ENCODE assay signal across 18 cellular contexts in genomic region chr4:7868430-7868775, GRCh38.
DNase-seq lines count a peak whose midpoint lies in the region; FAIRE-seq and TF ChIP-seq lines count a peak whose summit lies in the region.
"Had no signal": no experiment of that assay in that cellular context is flagged by ENCODE, and none has a peak within 500 bp of the region (broad histone marks: within the 10 kb centered on the region; RNA-seq: fewer than 3 reads in every experiment).

No MANE protein-coding gene starts in this region.

- H3K27me3 Mint-ChIP-seq in activated naive CD4-positive, alpha-beta T cell treated with anti-CD3 and anti-CD28 coated beads for 36 hours (ENCODE audit: low read depth) = no peaks in the 10 kb centered on the region
- H3K27me3 Mint-ChIP-seq in astrocyte (ENCODE audit: low read depth, unreplicated experiment) (no peaks in the 10 kb centered on the region), neural progenitor cell (ENCODE audit: insufficient read depth, low read depth) (peaks cover 6% of the 10 kb centered on the region)

- H4K20me1 ChIP-seq in astrocyte (ENCODE audit: insufficient read depth, low read length) (peaks cover 8% of the 10 kb centered on the region), neural progenitor cell (ENCODE audit: low read depth) (no peaks in the 10 kb centered on the region)

- H3K36me3 ChIP-seq in SJSA1 = peaks cover 42% of the 10 kb centered on the region
- peaks cover 49% of the 10 kb centered on the region for H3K36me3 ChIP-seq in astrocyte (ENCODE audit: insufficient read depth, low read length)
- peaks cover 0 to 31% (median 6%) of the 10 kb centered on the region in 4 donors for H3K36me3 ChIP-seq in sigmoid colon
- H3K36me3 ChIP-seq in ovary = no peaks in the 10 kb centered on the region
- H3K36me3 ChIP-seq in prostate gland = no peaks in the 10 kb centered on the region
- no peaks in the 10 kb centered on the region for H3K36me3 ChIP-seq in neural progenitor cell

- TF ChIP-seq CTCF in astrocyte (IDR thresholded peaks at IDR 0.05; ENCODE audit: insufficient read depth, low read depth, low read length) (no peak), sigmoid colon (IDR thresholded peaks at IDR 0.05) (no peak), ovary (IDR thresholded peaks at IDR 0.05) (no peak), prostate gland (IDR thresholded peaks at IDR 0.05) (no peak), neural progenitor cell (IDR thresholded peaks at IDR 0.05) (no peak)

- H3K36me3 Mint-ChIP-seq in activated naive CD4-positive, alpha-beta T cell treated with anti-CD3 and anti-CD28 coated beads for 36 hours (ENCODE audit: low read depth) = peaks cover 9% of the 10 kb centered on the region
- H3K36me3 Mint-ChIP-seq in astrocyte (ENCODE audit: low read depth, unreplicated experiment) (peaks cover 36% of the 10 kb centered on the region), neural progenitor cell (peaks cover 17% of the 10 kb centered on the region)

- CTCF ChIA-PET in activated naive CD4-positive, alpha-beta T cell treated with anti-CD3 and anti-CD28 coated beads for 36 hours (lab: Charles Lee) = interaction anchor here (0.9 to 2.4 kb wide), 3 partner anchors 8 to 66 kb away, joined by 3 to 6 read pairs (median 4); no protein-coding TSS in a partner anchor

- H3K4me2 ChIP-seq in astrocyte (ENCODE audit: low read length) (peak overlapping the region; percentile 37), neural progenitor cell (no peak overlapping the region)

- no peak for DNase-seq in activated naive CD4-positive, alpha-beta T cell treated with anti-CD3 and anti-CD28 coated beads for 36 hours
- DNase-seq in activated naive CD4-positive, alpha-beta T cell treated with Interleukin-2 at 50 U/mL for 16 hours = no peak
- DNase-seq in SJSA1 (ENCODE audit: low read depth in 1 of 2, low spot score in 2 of 2) (no peak), astrocyte (ENCODE audit: low read depth) (no peak), sigmoid colon (peak; percentile 36), ovary (no peak), prostate gland (ENCODE audit: low spot score) (no peak), neural progenitor cell (ENCODE audit: low spot score) (no peak)
- DNase-seq: activated CD4-positive, alpha-beta T cell treated with anti-CD3 and anti-CD28 coated beads, Interleukin-2, amount 50 U/mL, for 1 hour; COR-L47; DND-41; hypothalamus; kidney; MM.1S; NCI-H1694; NCI-H82 had no signal

- H3K4me3 ChIP-seq in SJSA1 = no peak overlapping the region
- H3K4me3 ChIP-seq in astrocyte (ENCODE audit: insufficient read depth, low read depth, low read length) = no peak overlapping the region
- H3K4me3 ChIP-seq in sigmoid colon = no peak overlapping the region
- H3K4me3 ChIP-seq in ovary = no peak overlapping the region
- H3K4me3 ChIP-seq in prostate gland = no peak overlapping the region
- no peak overlapping the region for H3K4me3 ChIP-seq in neural progenitor cell
- H3K4me3 ChIP-seq: tibial nerve had no signal

- H2AFZ ChIP-seq in astrocyte (ENCODE audit: low read depth, low read length) (no peak overlapping the region), neural progenitor cell (replicated peaks) (no peak overlapping the region)

- peaks cover 3% of the 10 kb centered on the region for H3K9me3 Mint-ChIP-seq in activated naive CD4-positive, alpha-beta T cell treated with anti-CD3 and anti-CD28 coated beads for 36 hours
- H3K9me3 Mint-ChIP-seq in astrocyte (ENCODE audit: unreplicated experiment) = peaks cover under 1% of the 10 kb centered on the region
- peaks cover 8% of the 10 kb centered on the region for H3K9me3 Mint-ChIP-seq in neural progenitor cell

- H3K79me2 ChIP-seq in astrocyte (ENCODE audit: insufficient read depth, low read length) (peaks cover 95% of the 10 kb centered on the region), neural progenitor cell (ENCODE audit: low read depth) (no peaks in the 10 kb centered on the region)

- H3K4me1 ChIP-seq in SJSA1 (replicated peaks) (peaks cover 36% of the 10 kb centered on the region), astrocyte (ENCODE audit: insufficient read depth, low read length) (peaks cover 38% of the 10 kb centered on the region), sigmoid colon (peaks cover 0 to 38% (median 29%) of the 10 kb centered on the region in 4 donors), ovary (ENCODE audit: insufficient read depth) (peaks cover 11% of the 10 kb centered on the region), prostate gland (replicated peaks) (no peaks in the 10 kb centered on the region), neural progenitor cell (peaks cover under 1% of the 10 kb centered on the region)

- H3K9ac ChIP-seq in astrocyte (ENCODE audit: low read length) (peak overlapping the region; percentile 67), neural progenitor cell (no peak overlapping the region)

- no peak for TF ChIP-seq POLR2A in sigmoid colon (IDR thresholded peaks at IDR 0.05)
- TF ChIP-seq POLR2A in ovary (IDR thresholded peaks at IDR 0.05) = no peak
- TF ChIP-seq POLR2A in prostate gland (IDR thresholded peaks at IDR 0.05) = no peak

- H3K4me1 Mint-ChIP-seq in activated naive CD4-positive, alpha-beta T cell treated with anti-CD3 and anti-CD28 coated beads for 36 hours (ENCODE audit: low read depth) = peaks cover 30% of the 10 kb centered on the region
- H3K4me1 Mint-ChIP-seq in astrocyte (ENCODE audit: low read depth, unreplicated experiment) (peaks cover 31% of the 10 kb centered on the region), neural progenitor cell (peaks cover 1% of the 10 kb centered on the region)

- H3K27me3 ChIP-seq in SJSA1 (replicated peaks) = no peaks in the 10 kb centered on the region
- H3K27me3 ChIP-seq in astrocyte (ENCODE audit: insufficient read depth, low read length) = no peaks in the 10 kb centered on the region
- no peaks in the 10 kb centered on the region for H3K27me3 ChIP-seq in sigmoid colon
- H3K27me3 ChIP-seq in ovary = no peaks in the 10 kb centered on the region
- H3K27me3 ChIP-seq in prostate gland (replicated peaks; ENCODE audit: insufficient read depth) = no peaks in the 10 kb centered on the region
- no peaks in the 10 kb centered on the region for H3K27me3 ChIP-seq in neural progenitor cell
- H3K27me3 ChIP-seq: tibial nerve had no signal

- H3K27ac ChIP-seq in SJSA1 (peak overlapping the region; percentile 80), astrocyte (ENCODE audit: low read depth, low read length) (peak overlapping the region; percentile 70), sigmoid colon (peak overlapping the region in 3 of 4 donors; percentile 14 to 89 (median 58)), ovary (no peak overlapping the region), prostate gland (no peak overlapping the region), neural progenitor cell (no peak overlapping the region)

- 89 to 94% methylated on average over 6 of the region's 6 CpGs for WGBS in sigmoid colon, 2 donors
- 91 to 96% (median 93%) methylated on average over 6 of the region's 6 CpGs for WGBS in ovary, 3 donors
- 91% methylated on average over 6 of the region's 6 CpGs for WGBS in prostate gland

- no peak for FAIRE-seq in astrocyte (lab: Jason Lieb, UNC)
- FAIRE-seq: colon, kidney had no signal

- intact Hi-C loops in activated naive CD4-positive, alpha-beta T cell treated with anti-CD3 and anti-CD28 coated beads for 36 hours (cut with micrococcal nuclease) = loop anchor here (2.0 kb wide), 1 partner anchor 14 kb away; no protein-coding TSS in a partner anchor
- intact Hi-C loops in sigmoid colon (cut with DNase I) = no loop called here
- intact Hi-C loops in ovary (cut with DNase I) = no loop called here
- intact Hi-C loops in prostate gland (cut with DNase I) = loop anchor here (5.0 kb wide), 1 partner anchor 119 kb away; no protein-coding TSS in a partner anchor

- H3K27ac Mint-ChIP-seq in activated naive CD4-positive, alpha-beta T cell treated with anti-CD3 and anti-CD28 coated beads for 36 hours = peak overlapping the region; percentile 79
- H3K27ac Mint-ChIP-seq in astrocyte (ENCODE audit: unreplicated experiment) (peak overlapping the region; percentile 4), neural progenitor cell (no peak overlapping the region)

- H3K4me3 Mint-ChIP-seq in activated naive CD4-positive, alpha-beta T cell treated with anti-CD3 and anti-CD28 coated beads for 36 hours = no peak overlapping the region
- H3K4me3 Mint-ChIP-seq in astrocyte (ENCODE audit: unreplicated experiment) = no peak overlapping the region
- H3K4me3 Mint-ChIP-seq in neural progenitor cell = no peak overlapping the region

- H3F3A ChIP-seq in neural progenitor cell (ENCODE audit: low read depth) = no peaks in the 10 kb centered on the region

- H3K9me3 ChIP-seq in SJSA1 (replicated peaks) (peaks cover 6% of the 10 kb centered on the region; the same call in 1 of the 2 replicates), astrocyte (ENCODE audit: insufficient read depth, low read depth, low read length) (no peaks in the 10 kb centered on the region), sigmoid colon (no peaks in the 10 kb centered on the region), ovary (no peaks in the 10 kb centered on the region), prostate gland (no peaks in the 10 kb centered on the region), neural progenitor cell (ENCODE audit: low read depth) (no peaks in the 10 kb centered on the region)
- H3K9me3 ChIP-seq: tibial nerve had no signal

- TF ChIP-seq EP300 in sigmoid colon (IDR thresholded peaks at IDR 0.05) = no peak
- TF ChIP-seq EP300 in ovary (IDR thresholded peaks at IDR 0.05) = no peak

Comparison
In these comparisons a context has a peak if more than half of its experiments do, and no peak if none do; other contexts are left out.
1. H3K27ac ChIP-seq: peak in SJSA1 (single experiment), astrocyte (single experiment) and sigmoid colon (3 of 4); none in ovary (0 of 2), prostate gland (0 of 2) and neural progenitor cell (single experiment).
2. intact Hi-C loops: an anchor here in activated naive CD4-positive, alpha-beta T cell treated with anti-CD3 and anti-CD28 coated beads for 36 hours (2.0 kb wide) and prostate gland (5.0 kb wide); none called in sigmoid colon and ovary.